29 cellular contexts compared by ENCODE assay signal in genomic region chr12:55838361-55838760, GRCh38. TPM values are rescaled to one million over a fixed set of nuclear protein-coding genes. Genes with fewer than 3 reads are reported as not detected.
DNase-seq lines count a peak whose midpoint lies in the region; ATAC-seq, FAIRE-seq and TF ChIP-seq lines count a peak whose summit lies in the region.
"Had no signal": no experiment of that assay in that cellular context is flagged by ENCODE, and none has a peak within 500 bp of the region (broad histone marks: within the 10 kb centered on the region; RNA-seq: fewer than 3 reads in every experiment).

No MANE protein-coding gene starts in this region.

- H3K79me1 ChIP-seq in H1 (ENCODE audit: low read depth, low read length): no peaks in the 10 kb centered on the region

- POLR2A ChIA-PET in H1 (lab: Charles Lee; ENCODE audit: partially characterized antibody): interaction anchor here (0.9 to 7.3 kb wide), 3 partner anchors 7 to 29 kb away, joined by 3 to 82 read pairs (median 5); partner anchors contain the start of gene DNAJC14

- H4K8ac ChIP-seq in H1 (ENCODE audit: extremely low read depth, insufficient read depth, low read length): no peak overlapping the region

- peaks cover 6% of the 10 kb centered on the region for H3K4me1 Mint-ChIP-seq in activated naive CD8-positive, alpha-beta T cell (ENCODE audit: low read depth)
- H3K4me1 Mint-ChIP-seq in activated naive CD8-positive, alpha-beta T cell treated with anti-CD3 and anti-CD28 coated beads, Interleukin-2, amount 50 U/mL, for 24 hours: no peaks in the 10 kb centered on the region
- peaks cover 12% of the 10 kb centered on the region for H3K4me1 Mint-ChIP-seq in astrocyte (ENCODE audit: low read depth, unreplicated experiment)
- peaks cover 9% of the 10 kb centered on the region for H3K4me1 Mint-ChIP-seq in neural progenitor cell
- H3K4me1 Mint-ChIP-seq: CD8-positive, alpha-beta memory T cell had no signal

- CTCF ChIA-PET in H1 (lab: Charles Lee; ENCODE audit: partially characterized antibody): interaction anchor here (0.5 to 1.0 kb wide), 2 partner anchors 37 to 63 kb away, joined by 3 read pairs; no protein-coding TSS in a partner anchor

- no peak overlapping the region for H3K23ac ChIP-seq in H1 (ENCODE audit: insufficient read length)

- H3K14ac ChIP-seq in H1 (ENCODE audit: insufficient read length): no peak overlapping the region

- no peak overlapping the region for H3K4ac ChIP-seq in H1 (replicated peaks; ENCODE audit: insufficient read length, low read depth, low read length)

- H3K18ac ChIP-seq in H1 (ENCODE audit: extremely low read depth, low read length): no peak overlapping the region

- no peak overlapping the region for H2BK5ac ChIP-seq in H1 (ENCODE audit: low read depth, low read length)

- peaks cover 2% of the 10 kb centered on the region for H3K36me3 Mint-ChIP-seq in activated naive CD8-positive, alpha-beta T cell
- no peaks in the 10 kb centered on the region for H3K36me3 Mint-ChIP-seq in activated naive CD8-positive, alpha-beta T cell treated with anti-CD3 and anti-CD28 coated beads, Interleukin-2, amount 50 U/mL, for 24 hours (ENCODE audit: low read depth)
- peaks cover 12% of the 10 kb centered on the region for H3K36me3 Mint-ChIP-seq in astrocyte (ENCODE audit: low read depth, unreplicated experiment)
- no peaks in the 10 kb centered on the region for H3K36me3 Mint-ChIP-seq in neural progenitor cell
- H3K36me3 Mint-ChIP-seq: CD4-positive, alpha-beta memory T cell; CD4-positive, CD25-positive, alpha-beta regulatory T cell had no signal

- H3K36me3 ChIP-seq in astrocyte (ENCODE audit: insufficient read depth, low read length) (no peaks in the 10 kb centered on the region), H1 (ENCODE audit: control insufficient read depth in 2 of 4, insufficient read depth in 4 of 4, low read length in 3 of 4) (no peaks in the 10 kb centered on the region), neural progenitor cell (no peaks in the 10 kb centered on the region)
- H3K36me3 ChIP-seq: BE2C, BLaER1 had no signal

- H3K56ac ChIP-seq in H1 (replicated peaks; ENCODE audit: insufficient read length, low read depth, low read length): no peak overlapping the region

- H3K4me1 ChIP-seq in astrocyte (ENCODE audit: insufficient read depth, low read length): peaks cover 15% of the 10 kb centered on the region
- peaks cover 0 to 8% (median 2%) of the 10 kb centered on the region in 4 experiments; a peak in 4 of 7 replicates for H3K4me1 ChIP-seq in H1 (replicated peaks in 1 of 4; ENCODE audit: control insufficient read depth in 3 of 4, insufficient read depth in 4 of 4, low read length in 3 of 4)
- peaks cover 3% of the 10 kb centered on the region for H3K4me1 ChIP-seq in neural progenitor cell
- H3K4me1 ChIP-seq: BE2C had no signal

- H2BK12ac ChIP-seq in H1 (ENCODE audit: low read depth, low read length): no peak overlapping the region

- H4K91ac ChIP-seq in H1 (replicated peaks; ENCODE audit: insufficient read length, low read length): no peak overlapping the region

- no peak for TF ChIP-seq RAD21 in H1 (IDR thresholded peaks at IDR 0.05 in 1 of 2, conservative IDR thresholded peaks at IDR 0.05 in 1 of 2; ENCODE audit: low read depth in 2 of 2, low read length in 2 of 2)

- TF ChIP-seq EP300 in H1 (IDR thresholded peaks at IDR 0.05; ENCODE audit: borderline replicate concordance in 1 of 2, low read depth in 2 of 2, low read length in 2 of 2): no peak

- H2AK5ac ChIP-seq in H1 (ENCODE audit: low read depth, low read length): no peak overlapping the region

- H3K79me2 ChIP-seq in astrocyte (ENCODE audit: insufficient read depth, low read length) (peaks cover 6% of the 10 kb centered on the region), H1 (ENCODE audit: control insufficient read depth in 1 of 2, insufficient read depth in 2 of 2, low read length in 2 of 2) (no peaks in the 10 kb centered on the region), neural progenitor cell (ENCODE audit: low read depth) (no peaks in the 10 kb centered on the region)

- no peaks in the 10 kb centered on the region for H3K9me3 Mint-ChIP-seq in activated naive CD8-positive, alpha-beta T cell (ENCODE audit: low read depth)
- H3K9me3 Mint-ChIP-seq in activated naive CD8-positive, alpha-beta T cell treated with anti-CD3 and anti-CD28 coated beads, Interleukin-2, amount 50 U/mL, for 24 hours: no peaks in the 10 kb centered on the region
- peaks cover 6% of the 10 kb centered on the region for H3K9me3 Mint-ChIP-seq in astrocyte (ENCODE audit: unreplicated experiment)
- H3K9me3 Mint-ChIP-seq in neural progenitor cell: no peaks in the 10 kb centered on the region
- H3K9me3 Mint-ChIP-seq: CD4-positive, alpha-beta memory T cell; CD8-positive, alpha-beta memory T cell had no signal

- H3K27me3 Mint-ChIP-seq in activated naive CD8-positive, alpha-beta T cell: no peaks in the 10 kb centered on the region
- H3K27me3 Mint-ChIP-seq in activated naive CD8-positive, alpha-beta T cell treated with anti-CD3 and anti-CD28 coated beads, Interleukin-2, amount 50 U/mL, for 24 hours: no peaks in the 10 kb centered on the region
- H3K27me3 Mint-ChIP-seq in astrocyte (ENCODE audit: low read depth, unreplicated experiment): no peaks in the 10 kb centered on the region
- peaks cover 7% of the 10 kb centered on the region for H3K27me3 Mint-ChIP-seq in neural progenitor cell (ENCODE audit: insufficient read depth, low read depth)
- H3K27me3 Mint-ChIP-seq: CD4-positive, alpha-beta memory T cell had no signal

- 0 out of 2 replicates have a peak overlapping the region, but pooled peaks have one; percentile 46 for H2BK15ac ChIP-seq in H1 (ENCODE audit: low read length)

- no peak for TF ChIP-seq POLR2A in H1 (IDR thresholded peaks at IDR 0.05; ENCODE audit: control extremely low read depth in 1 of 2, low read depth in 2 of 2, low read length in 2 of 2)

- no peak overlapping the region for H3K4me2 ChIP-seq in astrocyte (ENCODE audit: low read length)
- no peak overlapping the region for H3K4me2 ChIP-seq in H1 (ENCODE audit: insufficient read depth in 1 of 2, low read depth in 2 of 2, low read length in 2 of 2)
- no peak overlapping the region for H3K4me2 ChIP-seq in neural progenitor cell
- H3K4me2 ChIP-seq: BLaER1 had no signal

- no peak overlapping the region for H3K9ac ChIP-seq in astrocyte (ENCODE audit: low read length)
- H3K9ac ChIP-seq in H1 (replicated peaks in 1 of 4; ENCODE audit: extremely low read depth in 1 of 4, low read depth in 3 of 4, low read length in 3 of 4): no peak overlapping the region
- no peak overlapping the region for H3K9ac ChIP-seq in neural progenitor cell
- H3K9ac ChIP-seq: BLaER1 had no signal

- H3F3A ChIP-seq in neural progenitor cell (ENCODE audit: low read depth): no peaks in the 10 kb centered on the region

- no peak overlapping the region for H2BK120ac ChIP-seq in H1 (replicated peaks; ENCODE audit: low read depth, low read length)

- DNase-seq in activated naive CD8-positive, alpha-beta T cell treated with anti-CD3 and anti-CD28 coated beads, Interleukin-2, amount 50 U/mL, for 24 hours: no peak
- DNase-seq in astrocyte (ENCODE audit: low read depth): no peak
- DNase-seq in H1 (ENCODE audit: low read depth in 1 of 2, low spot score in 2 of 2): no peak
- DNase-seq in neural progenitor cell (ENCODE audit: low spot score): no peak
- DNase-seq in NCI-H2171 (lab: John Stamatoyannopoulos, UW): no peak
- DNase-seq: 8988T; ACHN; BE2C; C1 segment of cervical spinal cord; CD4-positive, alpha-beta memory T cell; CD4-positive, CD25-positive, alpha-beta regulatory T cell; CD8-positive, alpha-beta memory T cell; COR-L47; DMS 273 treated with DMSO at 0.1 percent for 48 hours; DMS153; DMS53; DMS79; DND-41; EL; GDM1 had no signal

- FAIRE-seq in astrocyte (lab: Jason Lieb, UNC) (no peak), H1 (lab: Jason Lieb, UNC) (no peak)
- FAIRE-seq: A204.1, GM12878, GM12892, GM18507, GM19239 had no signal

- peak overlapping the region; percentile 3 for H3K27ac Mint-ChIP-seq in activated naive CD8-positive, alpha-beta T cell
- no peak overlapping the region for H3K27ac Mint-ChIP-seq in activated naive CD8-positive, alpha-beta T cell treated with anti-CD3 and anti-CD28 coated beads, Interleukin-2, amount 50 U/mL, for 24 hours
- H3K27ac Mint-ChIP-seq in astrocyte (ENCODE audit: unreplicated experiment) (no peak overlapping the region), neural progenitor cell (peak overlapping the region; percentile 21)
- H3K27ac Mint-ChIP-seq: CD4-positive, CD25-positive, alpha-beta regulatory T cell; CD8-positive, alpha-beta memory T cell had no signal

- H3K27ac ChIP-seq in astrocyte (ENCODE audit: low read depth, low read length): no peak overlapping the region
- H3K27ac ChIP-seq in H1 (ENCODE audit: low read depth, low read length): no peak overlapping the region
- no peak overlapping the region for H3K27ac ChIP-seq in neural progenitor cell
- H3K27ac ChIP-seq: BLaER1 had no signal

- H3K4me3 ChIP-seq in astrocyte (ENCODE audit: insufficient read depth, low read depth, low read length): no peak overlapping the region
- H3K4me3 ChIP-seq in H1 (ENCODE audit: extremely low read depth in 1 of 4, insufficient read depth in 2 of 4, low read depth in 3 of 4, low read length in 4 of 4): no peak overlapping the region
- no peak overlapping the region for H3K4me3 ChIP-seq in neural progenitor cell
- H3K4me3 ChIP-seq: BLaER1, GM12878 had no signal

- no peak overlapping the region for H2BK20ac ChIP-seq in H1 (ENCODE audit: low read length)

- WGBS in H1 (ENCODE audit: extremely low coverage in 1 of 2, insufficient coverage in 1 of 2, insufficient read length in 1 of 2, insufficient replicate concordance in 2 of 2, low coverage in 1 of 2, low lambda C conversion rate in 2 of 2, missing lambda C conversion rate in 1 of 2), 2 experiments: 94% methylated on average over 3 of the region's 3 CpGs; no CpG with 5 or more reads in 1 of the 2 experiments

- ATAC-seq in activated naive CD8-positive, alpha-beta T cell treated with anti-CD3 and anti-CD28 coated beads, Interleukin-2, amount 50 U/mL, for 24 hours: no peak
- ATAC-seq in GM18861 (IDR thresholded peaks at IDR 0.05; ENCODE audit: unreplicated experiment): no peak
- ATAC-seq: GM12878 had no signal

- H3K9me3 ChIP-seq in astrocyte (ENCODE audit: insufficient read depth, low read depth, low read length): no peaks in the 10 kb centered on the region
- no peaks in the 10 kb centered on the region for H3K9me3 ChIP-seq in H1 (ENCODE audit: insufficient read depth in 2 of 2, low read depth in 1 of 2, low read length in 1 of 2)
- no peaks in the 10 kb centered on the region for H3K9me3 ChIP-seq in neural progenitor cell (ENCODE audit: low read depth)
- H3K9me3 ChIP-seq: BE2C, BLaER1 had no signal

- H4K5ac ChIP-seq in H1 (ENCODE audit: insufficient read length, low read depth, low read length): no peak overlapping the region

- H4K20me1 ChIP-seq in astrocyte (ENCODE audit: insufficient read depth, low read length) (no peaks in the 10 kb centered on the region), H1 (replicated peaks in 1 of 2; ENCODE audit: control insufficient read depth in 1 of 2, insufficient read depth in 2 of 2, low read length in 2 of 2) (no peaks in the 10 kb centered on the region), neural progenitor cell (ENCODE audit: low read depth) (no peaks in the 10 kb centered on the region)
- H4K20me1 ChIP-seq: BLaER1 had no signal

- TF ChIP-seq CTCF in astrocyte (IDR thresholded peaks at IDR 0.05; ENCODE audit: insufficient read depth, low read depth, low read length): no peak
- TF ChIP-seq CTCF in H1 (IDR thresholded peaks at IDR 0.05; ENCODE audit: control extremely low read depth in 1 of 3, insufficient read depth in 1 of 3, low read depth in 1 of 3, low read length in 3 of 3): no peak
- no peak for TF ChIP-seq CTCF in neural progenitor cell (IDR thresholded peaks at IDR 0.05)

- H3K23me2 ChIP-seq in H1 (ENCODE audit: low read depth, low read length): no peaks in the 10 kb centered on the region

- H3K27me3 ChIP-seq in astrocyte (ENCODE audit: insufficient read depth, low read length): no peaks in the 10 kb centered on the region
- no peaks in the 10 kb centered on the region for H3K27me3 ChIP-seq in H1 (replicated peaks in 1 of 4; ENCODE audit: control insufficient read depth in 3 of 4, extremely low read depth in 1 of 4, insufficient read depth in 3 of 4, low read length in 3 of 4)
- no peaks in the 10 kb centered on the region for H3K27me3 ChIP-seq in neural progenitor cell
- H3K27me3 ChIP-seq: BE2C, BLaER1 had no signal

- no peak overlapping the region for H3K4me3 Mint-ChIP-seq in activated naive CD8-positive, alpha-beta T cell
- H3K4me3 Mint-ChIP-seq in activated naive CD8-positive, alpha-beta T cell treated with anti-CD3 and anti-CD28 coated beads, Interleukin-2, amount 50 U/mL, for 24 hours: no peak overlapping the region
- H3K4me3 Mint-ChIP-seq in astrocyte (ENCODE audit: unreplicated experiment) (peak overlapping the region; percentile 37), neural progenitor cell (no peak overlapping the region)
- H3K4me3 Mint-ChIP-seq: CD14-positive monocyte; CD4-positive, alpha-beta memory T cell; CD4-positive, CD25-positive, alpha-beta regulatory T cell; CD8-positive, alpha-beta memory T cell had no signal

- H2AFZ ChIP-seq in astrocyte (ENCODE audit: low read depth, low read length): no peak overlapping the region
- no peak overlapping the region for H2AFZ ChIP-seq in H1 (ENCODE audit: low read length)
- no peak overlapping the region for H2AFZ ChIP-seq in neural progenitor cell (replicated peaks)

RNA-seq across cellular contexts. Expression of gene MMP19, which starts 4.4 kb away (rescaled TPM):
- total RNA-seq in astrocyte (3.6 and 4.7 TPM in 2 replicates), neural progenitor cell (ENCODE audit: low replicate concordance) (0.13 and 0.28 TPM in 2 replicates)
- 2.6 and 2.7 TPM in 2 replicates for total RNA-seq in H1 (2021; fragmentation: NEBNext Ultra II Directional; extraction: Animal tissue kit (Norgen Biotek cat#: 25700))
- 2.8 and 3.3 TPM in 2 replicates for polyA plus RNA-seq in H1 (2011; rRNA removed)
- polyA plus RNA-seq in H1 (2011; cell fraction: cytosol; rRNA removed): 3.1 TPM
- 7.1 TPM for polyA plus RNA-seq in H1 (2011; cell fraction: nucleus; rRNA removed)
- polyA plus RNA-seq in H1 (2012, experiment 1 of 2): 2.7 to 3.2 TPM (median 2.9 TPM) in 4 replicates
- polyA plus RNA-seq in H1 (2012, experiment 2 of 2): 2.0 TPM
- polyA plus RNA-seq in H1 (2013, experiment 1 of 2): 2.3 TPM
- polyA plus RNA-seq in H1 (2013, experiment 2 of 2): 2.1 TPM
- 1.5 and 1.6 TPM in 2 replicates for polyA minus RNA-seq in H1 (2011; rRNA and poly(A)+ RNA removed)
- 2.5 TPM for polyA minus RNA-seq in H1 (2011; cell fraction: cytosol; rRNA and poly(A)+ RNA removed)
- 3.5 TPM for polyA minus RNA-seq in H1 (2011; cell fraction: nucleus; rRNA and poly(A)+ RNA removed)
- total RNA-seq: CD4-positive, CD25-positive, alpha-beta regulatory T cell; GM12878 had no signal
- polyA plus RNA-seq: CD4-positive, alpha-beta memory T cell; CD4-positive, CD25-positive, alpha-beta regulatory T cell; CD8-positive, alpha-beta memory T cell had no signal

RNA-seq across cellular contexts. Expression of gene DNAJC14, which starts 9.0 kb away (rescaled TPM):
- total RNA-seq in astrocyte (26.3 and 29.7 TPM in 2 replicates), neural progenitor cell (ENCODE audit: low replicate concordance) (29.9 and 39.9 TPM in 2 replicates)
- total RNA-seq in H1 (2021; fragmentation: NEBNext Ultra II Directional; extraction: Animal tissue kit (Norgen Biotek cat#: 25700)): 32.3 and 34.3 TPM in 2 replicates
- 14.7 and 18.5 TPM in 2 replicates for polyA plus RNA-seq in H1 (2011; rRNA removed)
- polyA plus RNA-seq in H1 (2011; cell fraction: cytosol; rRNA removed): 13.0 TPM
- 11.6 TPM for polyA plus RNA-seq in H1 (2011; cell fraction: nucleus; rRNA removed)
- polyA plus RNA-seq in H1 (2012, experiment 1 of 2): 25.1 to 28.7 TPM (median 26.4 TPM) in 4 replicates
- polyA plus RNA-seq in H1 (2012, experiment 2 of 2): 14.0 TPM
- polyA plus RNA-seq in H1 (2013, experiment 1 of 2): 18.1 TPM
- polyA plus RNA-seq in H1 (2013, experiment 2 of 2): 22.4 TPM
- 9.6 and 13.2 TPM in 2 replicates for polyA minus RNA-seq in H1 (2011; rRNA and poly(A)+ RNA removed)
- polyA minus RNA-seq in H1 (2011; cell fraction: cytosol; rRNA and poly(A)+ RNA removed): 7.6 TPM
- 9.3 TPM for polyA minus RNA-seq in H1 (2011; cell fraction: nucleus; rRNA and poly(A)+ RNA removed)

RNA-seq across cellular contexts. Expression of gene ORMDL2, which starts 20.5 kb away (rescaled TPM):
- total RNA-seq in astrocyte (54.8 and 58.9 TPM in 2 replicates), neural progenitor cell (ENCODE audit: low replicate concordance) (12.5 and 16.0 TPM in 2 replicates)
- 34.1 and 39.0 TPM in 2 replicates for total RNA-seq in H1 (2021; fragmentation: NEBNext Ultra II Directional; extraction: Animal tissue kit (Norgen Biotek cat#: 25700))
- polyA plus RNA-seq in H1 (2011; rRNA removed): 50.4 and 65.6 TPM in 2 replicates
- polyA plus RNA-seq in H1 (2011; cell fraction: cytosol; rRNA removed): 26.9 TPM
- 33.3 TPM for polyA plus RNA-seq in H1 (2011; cell fraction: nucleus; rRNA removed)
- 53.7 to 58.3 TPM (median 56.2 TPM) in 4 replicates for polyA plus RNA-seq in H1 (2012, experiment 1 of 2)
- polyA plus RNA-seq in H1 (2012, experiment 2 of 2): 31.6 TPM
- 77.7 TPM for polyA plus RNA-seq in H1 (2013, experiment 1 of 2)
- polyA plus RNA-seq in H1 (2013, experiment 2 of 2): 93.6 TPM
- polyA minus RNA-seq in H1 (2011; rRNA and poly(A)+ RNA removed): 60.5 and 75.9 TPM in 2 replicates
- polyA minus RNA-seq in H1 (2011; cell fraction: cytosol; rRNA and poly(A)+ RNA removed): 23.1 TPM
- polyA minus RNA-seq in H1 (2011; cell fraction: nucleus; rRNA and poly(A)+ RNA removed): 42.2 TPM

RNA-seq across cellular contexts. Expression of gene SARNP, which starts 20.8 kb away (rescaled TPM):
- total RNA-seq in astrocyte (95.7 and 105 TPM in 2 replicates), neural progenitor cell (ENCODE audit: low replicate concordance) (166 and 266 TPM in 2 replicates)
- 114 and 117 TPM in 2 replicates for total RNA-seq in H1 (2021; fragmentation: NEBNext Ultra II Directional; extraction: Animal tissue kit (Norgen Biotek cat#: 25700))
- 140 and 226 TPM in 2 replicates for polyA plus RNA-seq in H1 (2011; rRNA removed)
- polyA plus RNA-seq in H1 (2011; cell fraction: cytosol; rRNA removed): 160 TPM
- polyA plus RNA-seq in H1 (2011; cell fraction: nucleus; rRNA removed): 50.3 TPM
- polyA plus RNA-seq in H1 (2012, experiment 1 of 2): 129 to 246 TPM (median 145 TPM) in 4 replicates
- polyA plus RNA-seq in H1 (2012, experiment 2 of 2): 27.3 TPM
- 185 TPM for polyA plus RNA-seq in H1 (2013, experiment 1 of 2)
- polyA plus RNA-seq in H1 (2013, experiment 2 of 2): 206 TPM
- polyA minus RNA-seq in H1 (2011; rRNA and poly(A)+ RNA removed): 25.1 and 38.6 TPM in 2 replicates
- polyA minus RNA-seq in H1 (2011; cell fraction: cytosol; rRNA and poly(A)+ RNA removed): 16.7 TPM
- polyA minus RNA-seq in H1 (2011; cell fraction: nucleus; rRNA and poly(A)+ RNA removed): 25.4 TPM

Comparison
In these comparisons a context has a peak if more than half of its experiments do, and no peak if none do; other contexts are left out.
1. H3K27ac Mint-ChIP-seq: peak in activated naive CD8-positive, alpha-beta T cell (single experiment) and neural progenitor cell (single experiment); none in activated naive CD8-positive, alpha-beta T cell treated with anti-CD3 and anti-CD28 coated beads, Interleukin-2, amount 50 U/mL, for 24 hours (single experiment) and astrocyte (single experiment).